In the genomic region with DNA sequence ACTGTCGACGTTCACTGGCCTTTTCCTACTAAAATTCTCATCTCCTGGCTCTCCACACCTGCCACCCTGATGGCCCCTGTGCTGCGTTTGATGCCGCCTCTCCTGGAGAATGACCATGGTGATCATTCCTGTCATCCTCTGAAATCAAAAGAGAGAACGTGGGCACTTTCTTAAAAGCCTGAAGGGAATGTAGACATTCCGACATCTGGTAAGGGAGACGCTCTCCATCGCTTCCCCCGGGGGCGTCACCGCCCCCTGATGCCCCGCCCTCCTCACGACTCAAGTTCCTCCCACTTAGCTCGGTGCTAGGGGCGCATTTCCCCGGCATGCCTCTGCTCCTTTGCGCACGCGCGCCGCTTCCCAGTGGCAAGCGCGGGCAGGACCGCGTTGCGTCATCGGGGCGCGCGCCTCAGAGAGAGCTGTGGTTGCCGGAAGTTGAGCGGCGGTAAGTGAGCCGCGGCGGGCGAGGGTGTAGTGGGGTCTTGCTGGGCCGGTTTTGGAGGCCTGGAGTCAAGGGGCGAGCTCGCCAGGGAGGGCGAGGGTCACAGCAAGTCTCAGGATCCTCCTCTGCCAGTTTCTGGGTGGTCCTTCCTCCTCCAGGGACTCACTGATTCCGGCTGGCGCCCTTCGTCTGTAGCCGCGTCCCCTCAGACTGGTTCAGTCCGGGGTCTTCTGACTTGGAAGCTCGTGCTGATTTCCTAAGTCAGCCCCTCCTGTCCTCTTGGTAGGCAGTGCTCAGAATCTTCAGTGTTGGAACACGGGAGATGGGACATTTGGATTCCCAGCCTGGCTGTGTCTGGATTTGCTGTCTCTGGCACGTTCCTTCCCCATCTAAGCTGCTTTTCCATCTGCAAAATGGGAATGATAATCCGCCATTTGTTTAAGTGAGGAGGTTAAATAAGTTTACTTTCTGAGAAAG, we compare ENCODE assay signal across 1 cellular context.
TF ChIP-seq lines count a peak whose summit lies in the region.

TSS of gene ATG7 (plus strand) at position 412 of the 919 bp plus-strand sequence. CDS start 26,299 bp downstream, outside the sequence.

TF ChIP-seq in HepG2, 621 proteins besides CTCF, POLR2A, EP300 and RAD21 (continued from another document and continues in another):
- 0 out of 2 replicates have a peak, but pooled peaks have one; percentile 50 for TF ChIP-seq PCBP1 (IDR thresholded peaks at IDR 0.05; ENCODE audit: borderline replicate concordance, low read depth, low read length)
- TF ChIP-seq HDAC6 (IDR thresholded peaks at IDR 0.05; ENCODE audit: low read depth, low read length): no peak
- no peak for TF ChIP-seq SOX13 (IDR thresholded peaks at IDR 0.05)
- 0 out of 4 replicates have a peak, but pooled peaks of 1 of the 2 experiments have one; percentile 13 for TF ChIP-seq SOX13 (CRISPR knock-in tag; conservative IDR thresholded peaks at IDR 0.05 in 1 of 2, IDR thresholded peaks at IDR 0.05 in 1 of 2)
- TF ChIP-seq TERF1 (CRISPR knock-in tag; IDR thresholded peaks at IDR 0.05): no peak
- TF ChIP-seq, protein P1, sequence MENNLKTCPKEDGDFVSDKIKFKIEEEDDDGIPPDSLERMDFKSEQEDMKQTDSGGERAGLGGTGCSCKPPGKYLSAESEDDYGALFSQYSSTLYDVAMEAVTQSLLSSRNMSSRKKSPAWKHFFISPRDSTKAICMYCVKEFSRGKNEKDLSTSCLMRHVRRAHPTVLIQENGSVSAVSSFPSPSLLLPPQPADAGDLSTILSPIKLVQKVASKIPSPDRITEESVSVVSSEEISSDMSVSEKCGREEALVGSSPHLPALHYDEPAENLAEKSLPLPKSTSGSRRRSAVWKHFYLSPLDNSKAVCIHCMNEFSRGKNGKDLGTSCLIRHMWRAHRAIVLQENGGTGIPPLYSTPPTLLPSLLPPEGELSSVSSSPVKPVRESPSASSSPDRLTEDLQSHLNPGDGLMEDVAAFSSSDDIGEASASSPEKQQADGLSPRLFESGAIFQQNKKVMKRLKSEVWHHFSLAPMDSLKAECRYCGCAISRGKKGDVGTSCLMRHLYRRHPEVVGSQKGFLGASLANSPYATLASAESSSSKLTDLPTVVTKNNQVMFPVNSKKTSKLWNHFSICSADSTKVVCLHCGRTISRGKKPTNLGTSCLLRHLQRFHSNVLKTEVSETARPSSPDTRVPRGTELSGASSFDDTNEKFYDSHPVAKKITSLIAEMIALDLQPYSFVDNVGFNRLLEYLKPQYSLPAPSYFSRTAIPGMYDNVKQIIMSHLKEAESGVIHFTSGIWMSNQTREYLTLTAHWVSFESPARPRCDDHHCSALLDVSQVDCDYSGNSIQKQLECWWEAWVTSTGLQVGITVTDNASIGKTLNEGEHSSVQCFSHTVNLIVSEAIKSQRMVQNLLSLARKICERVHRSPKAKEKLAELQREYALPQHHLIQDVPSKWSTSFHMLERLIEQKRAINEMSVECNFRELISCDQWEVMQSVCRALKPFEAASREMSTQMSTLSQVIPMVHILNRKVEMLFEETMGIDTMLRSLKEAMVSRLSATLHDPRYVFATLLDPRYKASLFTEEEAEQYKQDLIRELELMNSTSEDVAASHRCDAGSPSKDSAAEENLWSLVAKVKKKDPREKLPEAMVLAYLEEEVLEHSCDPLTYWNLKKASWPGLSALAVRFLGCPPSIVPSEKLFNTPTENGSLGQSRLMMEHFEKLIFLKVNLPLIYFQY (CRISPR knock-in tag; IDR thresholded peaks at IDR 0.05; ENCODE audit: borderline replicate concordance): no peak
- TF ChIP-seq, protein P2, sequence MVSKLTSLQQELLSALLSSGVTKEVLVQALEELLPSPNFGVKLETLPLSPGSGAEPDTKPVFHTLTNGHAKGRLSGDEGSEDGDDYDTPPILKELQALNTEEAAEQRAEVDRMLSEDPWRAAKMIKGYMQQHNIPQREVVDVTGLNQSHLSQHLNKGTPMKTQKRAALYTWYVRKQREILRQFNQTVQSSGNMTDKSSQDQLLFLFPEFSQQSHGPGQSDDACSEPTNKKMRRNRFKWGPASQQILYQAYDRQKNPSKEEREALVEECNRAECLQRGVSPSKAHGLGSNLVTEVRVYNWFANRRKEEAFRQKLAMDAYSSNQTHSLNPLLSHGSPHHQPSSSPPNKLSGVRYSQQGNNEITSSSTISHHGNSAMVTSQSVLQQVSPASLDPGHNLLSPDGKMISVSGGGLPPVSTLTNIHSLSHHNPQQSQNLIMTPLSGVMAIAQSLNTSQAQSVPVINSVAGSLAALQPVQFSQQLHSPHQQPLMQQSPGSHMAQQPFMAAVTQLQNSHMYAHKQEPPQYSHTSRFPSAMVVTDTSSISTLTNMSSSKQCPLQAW (CRISPR knock-in tag; IDR thresholded peaks at IDR 0.05): peak; percentile 72
- TF ChIP-seq SSRP1 (CRISPR knock-in tag; IDR thresholded peaks at IDR 0.05): no peak
- peak; percentile 68; the same call in 1 of the 2 replicates for TF ChIP-seq SNAPC2 (CRISPR knock-in tag; IDR thresholded peaks at IDR 0.05)
- no peak for TF ChIP-seq ZBTB42 (CRISPR knock-in tag; IDR thresholded peaks at IDR 0.05)
- TF ChIP-seq, protein P3, sequence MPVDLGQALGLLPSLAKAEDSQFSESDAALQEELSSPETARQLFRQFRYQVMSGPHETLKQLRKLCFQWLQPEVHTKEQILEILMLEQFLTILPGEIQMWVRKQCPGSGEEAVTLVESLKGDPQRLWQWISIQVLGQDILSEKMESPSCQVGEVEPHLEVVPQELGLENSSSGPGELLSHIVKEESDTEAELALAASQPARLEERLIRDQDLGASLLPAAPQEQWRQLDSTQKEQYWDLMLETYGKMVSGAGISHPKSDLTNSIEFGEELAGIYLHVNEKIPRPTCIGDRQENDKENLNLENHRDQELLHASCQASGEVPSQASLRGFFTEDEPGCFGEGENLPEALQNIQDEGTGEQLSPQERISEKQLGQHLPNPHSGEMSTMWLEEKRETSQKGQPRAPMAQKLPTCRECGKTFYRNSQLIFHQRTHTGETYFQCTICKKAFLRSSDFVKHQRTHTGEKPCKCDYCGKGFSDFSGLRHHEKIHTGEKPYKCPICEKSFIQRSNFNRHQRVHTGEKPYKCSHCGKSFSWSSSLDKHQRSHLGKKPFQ (CRISPR knock-in tag; IDR thresholded peaks at IDR 0.05; ENCODE audit: insufficient replicate concordance): no peak
- no peak for TF ChIP-seq ZNF451 (CRISPR knock-in tag; IDR thresholded peaks at IDR 0.05)
- peak; percentile 63 for TF ChIP-seq MAX (IDR thresholded peaks at IDR 0.05)
- no peak for TF ChIP-seq ZNF562 (CRISPR knock-in tag; IDR thresholded peaks at IDR 0.05; ENCODE audit: borderline replicate concordance)
- no peak for TF ChIP-seq MZF1 (CRISPR knock-in tag; IDR thresholded peaks at IDR 0.05; ENCODE audit: borderline replicate concordance)
- TF ChIP-seq SMAD1 (CRISPR knock-in tag; IDR thresholded peaks at IDR 0.05; ENCODE audit: borderline replicate concordance, low read depth): 0 out of 2 replicates have a peak, but pooled peaks have one; percentile 93
- TF ChIP-seq, protein P4, sequence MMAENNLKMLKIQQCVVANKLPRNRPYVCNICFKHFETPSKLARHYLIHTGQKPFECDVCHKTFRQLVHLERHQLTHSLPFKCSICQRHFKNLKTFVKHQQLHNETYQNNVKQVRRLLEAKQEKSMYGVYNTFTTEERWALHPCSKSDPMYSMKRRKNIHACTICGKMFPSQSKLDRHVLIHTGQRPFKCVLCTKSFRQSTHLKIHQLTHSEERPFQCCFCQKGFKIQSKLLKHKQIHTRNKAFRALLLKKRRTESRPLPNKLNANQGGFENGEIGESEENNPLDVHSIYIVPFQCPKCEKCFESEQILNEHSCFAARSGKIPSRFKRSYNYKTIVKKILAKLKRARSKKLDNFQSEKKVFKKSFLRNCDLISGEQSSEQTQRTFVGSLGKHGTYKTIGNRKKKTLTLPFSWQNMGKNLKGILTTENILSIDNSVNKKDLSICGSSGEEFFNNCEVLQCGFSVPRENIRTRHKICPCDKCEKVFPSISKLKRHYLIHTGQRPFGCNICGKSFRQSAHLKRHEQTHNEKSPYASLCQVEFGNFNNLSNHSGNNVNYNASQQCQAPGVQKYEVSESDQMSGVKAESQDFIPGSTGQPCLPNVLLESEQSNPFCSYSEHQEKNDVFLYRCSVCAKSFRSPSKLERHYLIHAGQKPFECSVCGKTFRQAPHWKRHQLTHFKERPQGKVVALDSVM (CRISPR knock-in tag; IDR thresholded peaks at IDR 0.05): no peak
- TF ChIP-seq ZNF441 (CRISPR knock-in tag; IDR thresholded peaks at IDR 0.05; ENCODE audit: borderline replicate concordance): no peak
- TF ChIP-seq REL (CRISPR knock-in tag; conservative IDR thresholded peaks at IDR 0.05): peak; percentile 45; the same call in 1 of the 2 replicates
- TF ChIP-seq RCOR2 (CRISPR knock-in tag; IDR thresholded peaks at IDR 0.05): no peak
- TF ChIP-seq, protein P5, sequence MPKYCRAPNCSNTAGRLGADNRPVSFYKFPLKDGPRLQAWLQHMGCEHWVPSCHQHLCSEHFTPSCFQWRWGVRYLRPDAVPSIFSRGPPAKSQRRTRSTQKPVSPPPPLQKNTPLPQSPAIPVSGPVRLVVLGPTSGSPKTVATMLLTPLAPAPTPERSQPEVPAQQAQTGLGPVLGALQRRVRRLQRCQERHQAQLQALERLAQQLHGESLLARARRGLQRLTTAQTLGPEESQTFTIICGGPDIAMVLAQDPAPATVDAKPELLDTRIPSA (CRISPR knock-in tag; IDR thresholded peaks at IDR 0.05; ENCODE audit: borderline replicate concordance): no peak; the same call in 1 of the 2 replicates
- TF ChIP-seq ONECUT2 (CRISPR knock-in tag; IDR thresholded peaks at IDR 0.05): no peak
- no peak for TF ChIP-seq IRF1 (CRISPR knock-in tag; IDR thresholded peaks at IDR 0.05; ENCODE audit: low read depth)
- TF ChIP-seq ZNF878 (CRISPR knock-in tag; IDR thresholded peaks at IDR 0.05): peak; percentile 37; the same call in 1 of the 2 replicates
- TF ChIP-seq, protein P6, sequence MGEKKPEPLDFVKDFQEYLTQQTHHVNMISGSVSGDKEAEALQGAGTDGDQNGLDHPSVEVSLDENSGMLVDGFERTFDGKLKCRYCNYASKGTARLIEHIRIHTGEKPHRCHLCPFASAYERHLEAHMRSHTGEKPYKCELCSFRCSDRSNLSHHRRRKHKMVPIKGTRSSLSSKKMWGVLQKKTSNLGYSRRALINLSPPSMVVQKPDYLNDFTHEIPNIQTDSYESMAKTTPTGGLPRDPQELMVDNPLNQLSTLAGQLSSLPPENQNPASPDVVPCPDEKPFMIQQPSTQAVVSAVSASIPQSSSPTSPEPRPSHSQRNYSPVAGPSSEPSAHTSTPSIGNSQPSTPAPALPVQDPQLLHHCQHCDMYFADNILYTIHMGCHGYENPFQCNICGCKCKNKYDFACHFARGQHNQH (CRISPR knock-in tag; IDR thresholded peaks at IDR 0.05): peak; percentile 92; the same call in 1 of the 2 replicates
- no peak for TF ChIP-seq SETDB1 (CRISPR knock-in tag; IDR thresholded peaks at IDR 0.05; ENCODE audit: borderline replicate concordance)
- TF ChIP-seq SIX1 (CRISPR knock-in tag; IDR thresholded peaks at IDR 0.05; ENCODE audit: borderline replicate concordance): no peak
- TF ChIP-seq YEATS4 (CRISPR knock-in tag; IDR thresholded peaks at IDR 0.05; ENCODE audit: borderline replicate concordance): peak; percentile 85
- no peak; the same call in 1 of the 2 replicates for TF ChIP-seq KLF6 (CRISPR knock-in tag; IDR thresholded peaks at IDR 0.05)
- TF ChIP-seq ZBTB7A (CRISPR knock-in tag; IDR thresholded peaks at IDR 0.05): 0 out of 2 replicates have a peak, but pooled peaks have one; percentile 33
- peak; percentile 80 for TF ChIP-seq MED8 (CRISPR knock-in tag; IDR thresholded peaks at IDR 0.05; ENCODE audit: insufficient replicate concordance)
- TF ChIP-seq BRF2 (CRISPR knock-in tag; IDR thresholded peaks at IDR 0.05): no peak
- TF ChIP-seq IKZF4 (CRISPR knock-in tag; IDR thresholded peaks at IDR 0.05; ENCODE audit: borderline replicate concordance, low read depth, not compliant biosample characterization): no peak
- no peak for TF ChIP-seq ZNF775 (CRISPR knock-in tag; IDR thresholded peaks at IDR 0.05; ENCODE audit: borderline replicate concordance)
- peak; percentile 97 for TF ChIP-seq TARDBP (CRISPR knock-in tag; IDR thresholded peaks at IDR 0.05)
- no peak; the same call in 1 of the 2 replicates for TF ChIP-seq ARNTL (CRISPR knock-in tag; IDR thresholded peaks at IDR 0.05)
- TF ChIP-seq, protein P7, sequence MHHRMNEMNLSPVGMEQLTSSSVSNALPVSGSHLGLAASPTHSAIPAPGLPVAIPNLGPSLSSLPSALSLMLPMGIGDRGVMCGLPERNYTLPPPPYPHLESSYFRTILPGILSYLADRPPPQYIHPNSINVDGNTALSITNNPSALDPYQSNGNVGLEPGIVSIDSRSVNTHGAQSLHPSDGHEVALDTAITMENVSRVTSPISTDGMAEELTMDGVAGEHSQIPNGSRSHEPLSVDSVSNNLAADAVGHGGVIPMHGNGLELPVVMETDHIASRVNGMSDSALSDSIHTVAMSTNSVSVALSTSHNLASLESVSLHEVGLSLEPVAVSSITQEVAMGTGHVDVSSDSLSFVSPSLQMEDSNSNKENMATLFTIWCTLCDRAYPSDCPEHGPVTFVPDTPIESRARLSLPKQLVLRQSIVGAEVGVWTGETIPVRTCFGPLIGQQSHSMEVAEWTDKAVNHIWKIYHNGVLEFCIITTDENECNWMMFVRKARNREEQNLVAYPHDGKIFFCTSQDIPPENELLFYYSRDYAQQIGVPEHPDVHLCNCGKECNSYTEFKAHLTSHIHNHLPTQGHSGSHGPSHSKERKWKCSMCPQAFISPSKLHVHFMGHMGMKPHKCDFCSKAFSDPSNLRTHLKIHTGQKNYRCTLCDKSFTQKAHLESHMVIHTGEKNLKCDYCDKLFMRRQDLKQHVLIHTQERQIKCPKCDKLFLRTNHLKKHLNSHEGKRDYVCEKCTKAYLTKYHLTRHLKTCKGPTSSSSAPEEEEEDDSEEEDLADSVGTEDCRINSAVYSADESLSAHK (CRISPR knock-in tag; IDR thresholded peaks at IDR 0.05; ENCODE audit: borderline replicate concordance): no peak
